ENCODE assay signal across 8 cellular contexts in genomic region chr5:138459311-138459710, GRCh38. TPM values are rescaled to one million over a fixed set of nuclear protein-coding genes. Genes with fewer than 3 reads are reported as not detected.
A peak's percentile ranks its signal among the peaks of the same experiment; 100 is the strongest.
DNase-seq lines count a peak whose midpoint lies in the region; ATAC-seq and TF ChIP-seq lines count a peak whose summit lies in the region.

No MANE protein-coding gene starts in this region.

- peaks cover 8% of the 10 kb centered on the region for H3K9me3 Mint-ChIP-seq in glutamatergic neuron (ENCODE audit: unreplicated experiment)

- H3K4me1 Mint-ChIP-seq in glutamatergic neuron (ENCODE audit: low read depth, unreplicated experiment): peaks cover 13% of the 10 kb centered on the region

- H3K4me3 Mint-ChIP-seq in glutamatergic neuron (ENCODE audit: unreplicated experiment): no peak overlapping the region

- no peaks in the 10 kb centered on the region for H3K27me3 ChIP-seq in dorsolateral prefrontal cortex

- intact Hi-C loops in dorsolateral prefrontal cortex (cut with DNase I): loop anchor here in 1 of 2 donors (5.0 kb wide), 1 partner anchor 33 kb away; no protein-coding TSS in a partner anchor

- H3K27ac ChIP-seq in dorsolateral prefrontal cortex: peak overlapping the region in 57 of 59 donors; percentile 19 to 99 (median 89)

- peak; percentile 33 for ATAC-seq in GM21529 (IDR thresholded peaks at IDR 0.05; ENCODE audit: unreplicated experiment)
- no peak for ATAC-seq in GM18907 (IDR thresholded peaks at IDR 0.05; ENCODE audit: unreplicated experiment)
- ATAC-seq in HG03025 (IDR thresholded peaks at IDR 0.05; ENCODE audit: low FRiP score, unreplicated experiment): no peak

- no peak for TF ChIP-seq CTCF in dorsolateral prefrontal cortex (IDR thresholded peaks at IDR 0.05 in 54 of 56, conservative IDR thresholded peaks at IDR 0.05 in 2 of 56; ENCODE audit: low read depth in 1 of 56, partially characterized antibody in 56 of 56)
- TF ChIP-seq CTCF in glutamatergic neuron (IDR thresholded peaks at IDR 0.05; ENCODE audit: partially characterized antibody, unreplicated experiment): no peak

- H3K27me3 Mint-ChIP-seq in glutamatergic neuron (ENCODE audit: unreplicated experiment): peaks cover under 1% of the 10 kb centered on the region

- no peaks in the 10 kb centered on the region for H3K36me3 Mint-ChIP-seq in glutamatergic neuron (ENCODE audit: unreplicated experiment)

- no peak overlapping the region for H3K27ac Mint-ChIP-seq in glutamatergic neuron (ENCODE audit: unreplicated experiment)

- no peak overlapping the region for H3K4me3 ChIP-seq in dorsolateral prefrontal cortex

- DNase-seq in activated CD4-positive, alpha-beta T cell treated with anti-CD3 and anti-CD28 coated beads for 48 hours: peak; percentile 94
- DNase-seq in dorsolateral prefrontal cortex (peak in 1 of 10 donors; percentile 62), glutamatergic neuron (no peak), NCI-H1694 (lab: John Stamatoyannopoulos, UW) (no peak)
- peak; percentile 84 to 89 for DNase-seq in stimulated activated CD8-positive, alpha-beta memory T cell treated with anti-CD3 and anti-CD28 coated beads, Interleukin-15, amount 100 ng/mL, for 4 hours (ENCODE audit: low read depth in 2 of 2)

RNA-seq across cellular contexts. Expression of gene EGR1, which starts 6.0 kb away (rescaled TPM):
- 100 to 1,000 TPM in 3 of 120 experiments, 10 to 100 TPM in 112, 1 to 10 TPM in 5; 6.0 to 163 (median 19.8) TPM for total RNA-seq in dorsolateral prefrontal cortex
- 1.3 TPM for total RNA-seq in glutamatergic neuron (ENCODE audit: unreplicated experiment)

RNA-seq across cellular contexts. Expression of gene REEP2, which starts 20.5 kb away (rescaled TPM):
- total RNA-seq in dorsolateral prefrontal cortex (100 to 1,000 TPM in 119 of 120 experiments, 10 to 100 TPM in 1; 68.4 to 279 (median 196) TPM), glutamatergic neuron (ENCODE audit: unreplicated experiment) (232 TPM)

Comparison
In these comparisons a context has a peak if more than half of its experiments do, and no peak if none do; other contexts are left out.
1. DNase-seq: peak in activated CD4-positive, alpha-beta T cell treated with anti-CD3 and anti-CD28 coated beads for 48 hours (single experiment) and stimulated activated CD8-positive, alpha-beta memory T cell treated with anti-CD3 and anti-CD28 coated beads, Interleukin-15, amount 100 ng/mL, for 4 hours (2 of 2); none in glutamatergic neuron (single experiment) and NCI-H1694 (single experiment).